Comparison of ENCODE assay signal across 8 cellular contexts in genomic region chr19:41563847-41564514, GRCh38. TPM values are rescaled to one million over a fixed set of nuclear protein-coding genes. Genes with fewer than 3 reads are reported as not detected.
DNase-seq lines count a peak whose midpoint lies in the region; ATAC-seq, FAIRE-seq and TF ChIP-seq lines count a peak whose summit lies in the region.

No MANE protein-coding gene starts in this region.

- H2AK5ac ChIP-seq in H1 (ENCODE audit: low read depth, low read length): no peak overlapping the region

- no peak overlapping the region for H2BK20ac ChIP-seq in H1 (ENCODE audit: low read length)

- no peak overlapping the region for H2BK5ac ChIP-seq in H1 (ENCODE audit: low read depth, low read length)

- no peak for TF ChIP-seq RAD21 in H1 (IDR thresholded peaks at IDR 0.05 in 1 of 2, conservative IDR thresholded peaks at IDR 0.05 in 1 of 2; ENCODE audit: low read depth in 2 of 2, low read length in 2 of 2)

- no peak overlapping the region for H4K91ac ChIP-seq in H1 (replicated peaks; ENCODE audit: insufficient read length, low read length)

- 58% methylated on average over 19 of the region's 19 CpGs; no CpG with 5 or more reads in 1 of the 2 experiments for WGBS in H1 (ENCODE audit: extremely low coverage in 1 of 2, insufficient coverage in 1 of 2, insufficient read length in 1 of 2, insufficient replicate concordance in 2 of 2, low coverage in 1 of 2, low lambda C conversion rate in 2 of 2, missing lambda C conversion rate in 1 of 2), 2 experiments

- peaks cover 6% of the 10 kb centered on the region for H3K23me2 ChIP-seq in H1 (ENCODE audit: low read depth, low read length)

- no peaks in the 10 kb centered on the region for H3K9me3 Mint-ChIP-seq in stimulated activated naive CD8-positive, alpha-beta T cell treated with anti-CD3 and anti-CD28 coated beads, Interleukin-15, amount 100 ng/mL, for 72 hours

- no peaks in the 10 kb centered on the region for H3K79me2 ChIP-seq in H1 (ENCODE audit: control insufficient read depth in 1 of 2, insufficient read depth in 2 of 2, low read length in 2 of 2)

- no peaks in the 10 kb centered on the region for H3K79me1 ChIP-seq in H1 (ENCODE audit: low read depth, low read length)

- H3K4me3 Mint-ChIP-seq in stimulated activated naive CD8-positive, alpha-beta T cell treated with anti-CD3 and anti-CD28 coated beads, Interleukin-15, amount 100 ng/mL, for 72 hours: peak overlapping the region; percentile 87 to 88

- H3K27ac Mint-ChIP-seq in stimulated activated naive CD8-positive, alpha-beta T cell treated with anti-CD3 and anti-CD28 coated beads, Interleukin-15, amount 100 ng/mL, for 72 hours: peak overlapping the region; percentile 83 to 92

- H3K4me1 Mint-ChIP-seq in stimulated activated naive CD8-positive, alpha-beta T cell treated with anti-CD3 and anti-CD28 coated beads, Interleukin-15, amount 100 ng/mL, for 72 hours: peaks cover 94% of the 10 kb centered on the region

- H3K56ac ChIP-seq in H1 (replicated peaks; ENCODE audit: insufficient read length, low read depth, low read length): no peak overlapping the region

- H3K27ac ChIP-seq in H1 (ENCODE audit: low read depth, low read length) (no peak overlapping the region), Peyer's patch (peak overlapping the region in 1 of 4 donors; percentile 66)

- no peak for TF ChIP-seq EP300 in H1 (IDR thresholded peaks at IDR 0.05; ENCODE audit: borderline replicate concordance in 1 of 2, low read depth in 2 of 2, low read length in 2 of 2)

- no peak overlapping the region for H3K14ac ChIP-seq in H1 (ENCODE audit: insufficient read length)

- POLR2A ChIA-PET in H1 (lab: Charles Lee; ENCODE audit: partially characterized antibody): interaction anchor here (0.9 to 1.9 kb wide), 4 partner anchors 114 to 138 kb away, joined by 3 to 10 read pairs (median 4); partner anchors contain the start of gene DMAC2

- H3K4me3 ChIP-seq in H1 (ENCODE audit: extremely low read depth in 1 of 4, insufficient read depth in 2 of 4, low read depth in 3 of 4, low read length in 4 of 4) (peak overlapping the region in 1 of 4 experiments; percentile 50; a peak in 3 of 8 replicates), HAP-1 (no peak overlapping the region), Peyer's patch (peak overlapping the region in 1 of 4 donors; percentile 10)

- H2BK15ac ChIP-seq in H1 (ENCODE audit: low read length): no peak overlapping the region

- TF ChIP-seq CTCF in H1 (IDR thresholded peaks at IDR 0.05; ENCODE audit: control extremely low read depth in 1 of 3, insufficient read depth in 1 of 3, low read depth in 1 of 3, low read length in 3 of 3): no peak
- TF ChIP-seq CTCF in Peyer's patch (IDR thresholded peaks at IDR 0.05): no peak

- DNase-seq in activated effector memory CD4-positive, alpha-beta T cell treated with anti-CD3 and anti-CD28 coated beads, Interleukin-2, amount 50 U/mL, for 16 hours: peak; percentile 75
- DNase-seq in activated effector memory CD4-positive, alpha-beta T cell treated with Interleukin-2 at 50 U/mL for 16 hours: no peak
- peak; percentile 46 for DNase-seq in T-helper 9 cell
- no peak for DNase-seq in H1 (ENCODE audit: low read depth in 1 of 2, low spot score in 2 of 2)
- peak; percentile 59 to 77 for DNase-seq in stimulated activated naive CD8-positive, alpha-beta T cell treated with anti-CD3 and anti-CD28 coated beads, Interleukin-15, amount 100 ng/mL, for 72 hours
- no peak for DNase-seq in HAP-1 (ENCODE audit: low spot score in 2 of 2)
- DNase-seq in NCI-H1694 (lab: John Stamatoyannopoulos, UW): no peak
- DNase-seq in Peyer's patch: no peak

- no peak overlapping the region for H2BK12ac ChIP-seq in H1 (ENCODE audit: low read depth, low read length)

- H3K4me2 ChIP-seq in H1 (ENCODE audit: insufficient read depth in 1 of 2, low read depth in 2 of 2, low read length in 2 of 2): peak overlapping the region; percentile 68 to 83

- no peak for FAIRE-seq in H1 (lab: Jason Lieb, UNC)

- H3K27me3 Mint-ChIP-seq in stimulated activated naive CD8-positive, alpha-beta T cell treated with anti-CD3 and anti-CD28 coated beads, Interleukin-15, amount 100 ng/mL, for 72 hours: no peaks in the 10 kb centered on the region

- peaks cover 0 to 3% of the 10 kb centered on the region in 2 experiments; a peak in 1 of 4 replicates for H3K9me3 ChIP-seq in H1 (ENCODE audit: insufficient read depth in 2 of 2, low read depth in 1 of 2, low read length in 1 of 2)
- no peaks in the 10 kb centered on the region for H3K9me3 ChIP-seq in HAP-1
- no peaks in the 10 kb centered on the region for H3K9me3 ChIP-seq in Peyer's patch

- H3K27me3 ChIP-seq in H1 (replicated peaks in 1 of 4; ENCODE audit: control insufficient read depth in 3 of 4, extremely low read depth in 1 of 4, insufficient read depth in 3 of 4, low read length in 3 of 4) (peaks cover 8 to 34% (median 25%) of the 10 kb centered on the region in 4 experiments), HAP-1 (ENCODE audit: low read depth) (peaks cover 1% of the 10 kb centered on the region; the same call in 1 of the 2 replicates), Peyer's patch (peaks cover 0 to 14% of the 10 kb centered on the region in 2 donors)

- H2BK120ac ChIP-seq in H1 (replicated peaks; ENCODE audit: low read depth, low read length): no peak overlapping the region

- CTCF ChIA-PET in H1 (lab: Charles Lee; ENCODE audit: partially characterized antibody): interaction anchor here (0.5 to 18.5 kb wide), 29 partner anchors 10 to 631 kb away, joined by 3 to 364 read pairs (median 4); partner anchors contain the start of genes B9D2, CEACAM21, CEACAM7 and DMAC2

- H4K8ac ChIP-seq in H1 (ENCODE audit: extremely low read depth, insufficient read depth, low read length): no peak overlapping the region

- no peak overlapping the region for H3K9ac ChIP-seq in H1 (replicated peaks in 1 of 4; ENCODE audit: extremely low read depth in 1 of 4, low read depth in 3 of 4, low read length in 3 of 4)

- in situ Hi-C loops in HAP-1 (cut with MboI; ENCODE audit: low sequenced_read_pairs): no loop called here

- TF ChIP-seq POLR2A in H1 (IDR thresholded peaks at IDR 0.05; ENCODE audit: control extremely low read depth in 1 of 2, low read depth in 2 of 2, low read length in 2 of 2) (no peak), Peyer's patch (IDR thresholded peaks at IDR 0.05) (no peak)

- no peak overlapping the region for H4K5ac ChIP-seq in H1 (ENCODE audit: insufficient read length, low read depth, low read length)

- no peak overlapping the region for H3K18ac ChIP-seq in H1 (ENCODE audit: extremely low read depth, low read length)

- no peak overlapping the region for H2AFZ ChIP-seq in H1 (ENCODE audit: low read length)

- ATAC-seq in stimulated activated naive CD8-positive, alpha-beta T cell treated with anti-CD3 and anti-CD28 coated beads, Interleukin-15, amount 100 ng/mL, for 72 hours: peak; percentile 88

- H3K4me1 ChIP-seq in H1 (replicated peaks in 1 of 4; ENCODE audit: control insufficient read depth in 3 of 4, insufficient read depth in 4 of 4, low read length in 3 of 4): peaks cover 0 to 9% (median 3%) of the 10 kb centered on the region in 4 experiments; a peak in 3 of 7 replicates
- no peaks in the 10 kb centered on the region for H3K4me1 ChIP-seq in HAP-1
- peaks cover 0 to 20% (median 7%) of the 10 kb centered on the region in 4 donors for H3K4me1 ChIP-seq in Peyer's patch

- peaks cover 0 to 3% of the 10 kb centered on the region in 2 experiments for H4K20me1 ChIP-seq in H1 (replicated peaks in 1 of 2; ENCODE audit: control insufficient read depth in 1 of 2, insufficient read depth in 2 of 2, low read length in 2 of 2)

- no peak overlapping the region for H3K4ac ChIP-seq in H1 (replicated peaks; ENCODE audit: insufficient read length, low read depth, low read length)

- H3K23ac ChIP-seq in H1 (ENCODE audit: insufficient read length): no peak overlapping the region

- H3K36me3 ChIP-seq in H1 (ENCODE audit: control insufficient read depth in 2 of 4, insufficient read depth in 4 of 4, low read length in 3 of 4): no peaks in the 10 kb centered on the region
- no peaks in the 10 kb centered on the region for H3K36me3 ChIP-seq in HAP-1 (replicated peaks)
- H3K36me3 ChIP-seq in Peyer's patch: no peaks in the 10 kb centered on the region

TF ChIP-seq in H1, 55 proteins besides CTCF, POLR2A, EP300 and RAD21:
- TF ChIP-seq NANOG (IDR thresholded peaks at IDR 0.05; ENCODE audit: insufficient read depth, low read depth, low read length, poor library complexity, severe bottlenecking): no peak

RNA-seq across cellular contexts. Expression of gene CEACAM21, which starts 12.0 kb away (rescaled TPM):
- total RNA-seq in H1 (2021; fragmentation: NEBNext Ultra II Directional; extraction: Animal tissue kit (Norgen Biotek cat#: 25700)): not detected in 2 replicates
- 0.06 TPM in 1 of 2 replicates, not detected in the other for polyA plus RNA-seq in H1 (2011; rRNA removed)
- not detected for polyA plus RNA-seq in H1 (2011; cell fraction: cytosol; rRNA removed)
- polyA plus RNA-seq in H1 (2011; cell fraction: nucleus; rRNA removed): not detected
- polyA plus RNA-seq in H1 (2012, experiment 1 of 2): 0.20 to 0.36 TPM in 2 of 4 replicates, not detected in the others
- polyA plus RNA-seq in H1 (2012, experiment 2 of 2): not detected
- 0.12 TPM for polyA plus RNA-seq in H1 (2013, experiment 1 of 2)
- polyA plus RNA-seq in H1 (2013, experiment 2 of 2): 0.11 TPM
- polyA minus RNA-seq in H1 (2011; rRNA and poly(A)+ RNA removed): not detected in 2 replicates
- polyA minus RNA-seq in H1 (2011; cell fraction: cytosol; rRNA and poly(A)+ RNA removed): not detected
- not detected for polyA minus RNA-seq in H1 (2011; cell fraction: nucleus; rRNA and poly(A)+ RNA removed)
- total RNA-seq in Peyer's patch: 1 to 10 TPM in 3 of 4 donors, not detected in 1; 1.7 to 9.9 (median 2.5) TPM

Comparison
In these comparisons a context has a peak if more than half of its experiments do, and no peak if none do; other contexts are left out.
1. DNase-seq: peak in activated effector memory CD4-positive, alpha-beta T cell treated with anti-CD3 and anti-CD28 coated beads, Interleukin-2, amount 50 U/mL, for 16 hours (single experiment), T-helper 9 cell (single experiment) and stimulated activated naive CD8-positive, alpha-beta T cell treated with anti-CD3 and anti-CD28 coated beads, Interleukin-15, amount 100 ng/mL, for 72 hours (2 of 2); none in activated effector memory CD4-positive, alpha-beta T cell treated with Interleukin-2 at 50 U/mL for 16 hours (single experiment), H1 (0 of 2), HAP-1 (0 of 2), NCI-H1694 (single experiment) and Peyer's patch (0 of 3).